In genomic region chr2:70374616-70375015, GRCh38 we compare ENCODE assay signal across 25 cellular contexts.
"Had no signal": no experiment of that assay in that cellular context is flagged by ENCODE, and none has a peak within 500 bp of the region (broad histone marks: within the 10 kb centered on the region; RNA-seq: fewer than 3 reads in every experiment).

No MANE protein-coding gene starts in this region.

- H3K4me1 ChIP-seq: esophagus squamous epithelium, lower lobe of right lung, parathyroid adenoma, prostate gland, right atrium auricular region, suprapubic skin, vagina had no signal

- H3K36me3 ChIP-seq: esophagus squamous epithelium, lower lobe of right lung, neural progenitor cell, prostate gland, right atrium auricular region, suprapubic skin, vagina had no signal

- ATAC-seq: effector memory CD8-positive, alpha-beta T cell; left ventricle myocardium superior; lower lobe of right lung; mucosa of descending colon; sciatic nerve; stimulated activated naive CD8-positive, alpha-beta T cell treated with anti-CD3 and anti-CD28 coated beads, Interleukin-15, amount 100 ng/mL, for 72 hours had no signal

- H3K4me2 ChIP-seq: neural progenitor cell, smooth muscle cell had no signal

- H3K79me2 ChIP-seq: parathyroid adenoma had no signal

- DNase-seq: cortex of kidney; effector memory CD8-positive, alpha-beta T cell; erythroblast; esophagus squamous epithelium; foreskin melanocyte; immature natural killer cell; left ventricle myocardium superior; lower lobe of right lung; mucosa of descending colon; naive B cell; stimulated activated CD4-positive, alpha-beta T cell treated with anti-CD3 and anti-CD28 coated beads, Interleukin-12 subunit alpha, Interleukin-12 subunit beta, amount 100 ng/mL, for 4 hours; stimulated activated CD4-positive, alpha-beta T cell treated with anti-CD3 and anti-CD28 coated beads, Interleukin-1b, Interleukin-23, amount 100 ng/mL, for 48 hours; stimulated activated CD4-positive, alpha-beta T cell treated with anti-CD3 and anti-CD28 coated beads, Interleukin-4, amount 100 ng/mL, for 1 hour; stimulated activated CD8-positive, alpha-beta memory T cell treated with anti-CD3 and anti-CD28 coated beads, Interleukin-4, amount 100 ng/mL, for 48 hours; stimulated activated naive CD4-positive, alpha-beta T cell; stimulated activated naive CD8-positive, alpha-beta T cell treated with anti-CD3 and anti-CD28 coated beads, Interleukin-15, amount 100 ng/mL, for 72 hours; trophoblast cell had no signal

- H3K9ac ChIP-seq: neural progenitor cell, parathyroid adenoma had no signal

- H3K27me3 ChIP-seq: esophagus squamous epithelium, neural progenitor cell, right atrium auricular region, suprapubic skin, vagina had no signal

- H3K27ac ChIP-seq: esophagus squamous epithelium, lower lobe of right lung, neural progenitor cell, parathyroid adenoma, prostate gland, right atrium auricular region, suprapubic skin, vagina had no signal

- H2AFZ ChIP-seq: neural progenitor cell, parathyroid adenoma had no signal

- H3K4me3 ChIP-seq: esophagus squamous epithelium, lower lobe of right lung, mucosa of descending colon, neural progenitor cell, prostate gland, right atrium auricular region, smooth muscle cell, suprapubic skin, vagina had no signal

- H3K9me3 ChIP-seq: esophagus squamous epithelium, lower lobe of right lung, mucosa of descending colon, prostate gland, right atrium auricular region, suprapubic skin, vagina had no signal
